Comparison of ENCODE assay signal across 19 cellular contexts in genomic region chr16:79609861-79610260, GRCh38. TPM values are rescaled to one million over a fixed set of nuclear protein-coding genes. Genes with fewer than 3 reads are reported as not detected.
DNase-seq lines count a peak whose midpoint lies in the region; ATAC-seq and TF ChIP-seq lines count a peak whose summit lies in the region.
"Had no signal": no experiment of that assay in that cellular context is flagged by ENCODE, and none has a peak within 500 bp of the region (broad histone marks: within the 10 kb centered on the region; RNA-seq: fewer than 3 reads in every experiment).

No MANE protein-coding gene starts in this region.

- H3K4me1 ChIP-seq in right atrium auricular region, result no peaks in the 10 kb centered on the region
- H3K4me1 ChIP-seq in foreskin keratinocyte, result peaks cover 17% of the 10 kb centered on the region
- H3K4me1 ChIP-seq in hepatocyte (ENCODE audit: insufficient read depth), result peaks cover 13% of the 10 kb centered on the region

- intact Hi-C loops in left ventricle myocardium superior (cut with micrococcal nuclease), result no loop called here

- TF ChIP-seq CTCF in right atrium auricular region (IDR thresholded peaks at IDR 0.05) (no peak), foreskin keratinocyte (conservative IDR thresholded peaks at IDR 0.05) (no peak), hepatocyte (IDR thresholded peaks at IDR 0.05; ENCODE audit: poor library complexity) (no peak)

- no peaks in the 10 kb centered on the region for H3K9me3 Mint-ChIP-seq in stimulated activated effector memory CD8-positive, alpha-beta T cell treated with anti-CD3 and anti-CD28 coated beads, Interleukin-12 subunit alpha, Interleukin-12 subunit beta, amount 100 ng/mL, for 72 hours
- H3K9me3 Mint-ChIP-seq: HFFc6 had no signal

- H3K36me3 ChIP-seq in right atrium auricular region (no peaks in the 10 kb centered on the region), hepatocyte (replicated peaks; ENCODE audit: insufficient read depth, low read depth) (no peaks in the 10 kb centered on the region)

- no peaks in the 10 kb centered on the region for H4K20me1 ChIP-seq in hepatocyte (ENCODE audit: insufficient read depth, poor library complexity, severe bottlenecking)

- H3K9me3 ChIP-seq in right atrium auricular region, result no peaks in the 10 kb centered on the region
- no peaks in the 10 kb centered on the region for H3K9me3 ChIP-seq in hepatocyte (ENCODE audit: low read depth)

- peak overlapping the region; percentile 0 for H3K4me3 Mint-ChIP-seq in stimulated activated effector memory CD8-positive, alpha-beta T cell treated with anti-CD3 and anti-CD28 coated beads, Interleukin-12 subunit alpha, Interleukin-12 subunit beta, amount 100 ng/mL, for 72 hours
- H3K4me3 Mint-ChIP-seq: HFFc6 had no signal

- H3K36me3 Mint-ChIP-seq in stimulated activated effector memory CD8-positive, alpha-beta T cell treated with anti-CD3 and anti-CD28 coated beads, Interleukin-12 subunit alpha, Interleukin-12 subunit beta, amount 100 ng/mL, for 72 hours, result no peaks in the 10 kb centered on the region

- H3K4me2 ChIP-seq in hepatocyte, result no peak overlapping the region

- 80% methylated on average over 7 of the region's 7 CpGs for WGBS in hepatocyte (ENCODE audit: low lambda C conversion rate, missing lambda C conversion rate)

- H3K4me1 Mint-ChIP-seq in stimulated activated effector memory CD8-positive, alpha-beta T cell treated with anti-CD3 and anti-CD28 coated beads, Interleukin-12 subunit alpha, Interleukin-12 subunit beta, amount 100 ng/mL, for 72 hours, result peaks cover 43% of the 10 kb centered on the region

- H2AFZ ChIP-seq in hepatocyte, result no peak overlapping the region

- no peak for ATAC-seq in left ventricle myocardium superior
- peak; percentile 31 for ATAC-seq in foreskin keratinocyte
- ATAC-seq in stimulated activated effector memory CD8-positive, alpha-beta T cell treated with anti-CD3 and anti-CD28 coated beads, Interleukin-12 subunit alpha, Interleukin-12 subunit beta, amount 100 ng/mL, for 72 hours, result peak; percentile 54
- ATAC-seq: PC-3 had no signal

- no peaks in the 10 kb centered on the region for H3K27me3 ChIP-seq in right atrium auricular region
- H3K27me3 ChIP-seq in foreskin keratinocyte, result no peaks in the 10 kb centered on the region
- H3K27me3 ChIP-seq in hepatocyte, result no peaks in the 10 kb centered on the region

- H3K27ac ChIP-seq in right atrium auricular region, result no peak overlapping the region
- no peak overlapping the region for H3K27ac ChIP-seq in foreskin keratinocyte
- H3K27ac ChIP-seq in hepatocyte, result no peak overlapping the region
- H3K27ac ChIP-seq: C4-2B had no signal

- peak overlapping the region; percentile 3 for H3K27ac Mint-ChIP-seq in stimulated activated effector memory CD8-positive, alpha-beta T cell treated with anti-CD3 and anti-CD28 coated beads, Interleukin-12 subunit alpha, Interleukin-12 subunit beta, amount 100 ng/mL, for 72 hours
- H3K27ac Mint-ChIP-seq: HFFc6 had no signal

- DNase-seq in right atrium auricular region (ENCODE audit: low spot score) (peak; percentile 51), left ventricle myocardium superior (no peak), RPMI8226 (peak; percentile 95), foreskin keratinocyte (peak in 1 of 2 donors; percentile 48), AML-193 (lab: John Stamatoyannopoulos, UW) (no peak), NCI-H510A (lab: John Stamatoyannopoulos, UW) (no peak), hepatocyte (ENCODE audit: low spot score) (no peak)
- DNase-seq in stimulated activated effector memory CD8-positive, alpha-beta T cell treated with anti-CD3 and anti-CD28 coated beads, Interleukin-12 subunit alpha, Interleukin-12 subunit beta, amount 100 ng/mL, for 72 hours (ENCODE audit: low spot score in 2 of 2), result no peak
- DNase-seq: ACHN, DMS153, GDM1, H7, HFFc6, NCI-H1105 treated with DMSO at 0.1 percent for 48 hours, NCI-H1694 treated with DMSO at 0.1 percent for 48 hours, NCI-H510A treated with DMSO at 0.1 percent for 48 hours, NCI-H774, PC-3 had no signal

- H3K4me3 ChIP-seq in right atrium auricular region (no peak overlapping the region), hepatocyte (no peak overlapping the region)

- no peaks in the 10 kb centered on the region for H3K9me2 ChIP-seq in hepatocyte (replicated peaks; ENCODE audit: insufficient read depth)

- H3K79me2 ChIP-seq in hepatocyte, result no peaks in the 10 kb centered on the region

RNA-seq across cellular contexts. Expression of gene MAF, which starts 9.3 kb away (rescaled TPM):
- total RNA-seq in right atrium auricular region, result 10 to 100 TPM in 1 of 2 donors, 1 to 10 TPM in 1; 5.4 to 16.7 TPM
- 18.8 TPM for total RNA-seq in left ventricle myocardium superior
- total RNA-seq in foreskin keratinocyte, result 0.81 and 2.9 TPM in 2 replicates
- polyA plus RNA-seq in foreskin keratinocyte, result 0.38 and 1.1 TPM in 2 replicates
- 84.2 and 85.0 TPM in 2 replicates for total RNA-seq in hepatocyte
- 30.5 and 31.6 TPM in 2 replicates for polyA plus RNA-seq in hepatocyte
- total RNA-seq: HFFc6, PC-3 had no signal

Comparison
In these comparisons a context has a peak if more than half of its experiments do, and no peak if none do; other contexts are left out.
1. DNase-seq: peak in right atrium auricular region (single experiment) and RPMI8226 (single experiment); none in left ventricle myocardium superior (single experiment), stimulated activated effector memory CD8-positive, alpha-beta T cell treated with anti-CD3 and anti-CD28 coated beads, Interleukin-12 subunit alpha, Interleukin-12 subunit beta, amount 100 ng/mL, for 72 hours (0 of 2), AML-193 (0 of 2), NCI-H510A (single experiment) and hepatocyte (single experiment).